1 cellular context compared by ENCODE assay signal in genomic region chr17:42009170-42009569, GRCh38.
TF ChIP-seq lines count a peak whose summit lies in the region.

No MANE protein-coding gene starts in this region.

TF ChIP-seq in HepG2, 621 proteins besides CTCF, POLR2A, EP300 and RAD21:
- no peak for TF ChIP-seq FUBP1 (CRISPR knock-in tag; IDR thresholded peaks at IDR 0.05; ENCODE audit: borderline replicate concordance)
- peak; percentile 59 for TF ChIP-seq STAG1 (CRISPR knock-in tag; IDR thresholded peaks at IDR 0.05)
- TF ChIP-seq HOXA9 (CRISPR knock-in tag; IDR thresholded peaks at IDR 0.05; ENCODE audit: borderline replicate concordance): no peak
- TF ChIP-seq REPIN1 (CRISPR knock-in tag; IDR thresholded peaks at IDR 0.05; ENCODE audit: borderline replicate concordance, low read depth): no peak
- TF ChIP-seq, protein P1, sequence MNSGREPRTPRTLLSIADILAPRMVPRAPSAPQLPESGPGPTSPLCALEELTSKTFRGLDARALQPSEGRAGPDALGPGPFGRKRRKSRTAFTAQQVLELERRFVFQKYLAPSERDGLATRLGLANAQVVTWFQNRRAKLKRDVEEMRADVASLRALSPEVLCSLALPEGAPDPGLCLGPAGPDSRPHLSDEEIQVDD (CRISPR knock-in tag; IDR thresholded peaks at IDR 0.05; ENCODE audit: borderline replicate concordance): no peak
- TF ChIP-seq GTF2F1 (IDR thresholded peaks at IDR 0.05; ENCODE audit: low read length): no peak
TF ChIP-seq in HepG2: peak in this region for 1.
